In genomic region chr17:66339563-66339962, GRCh38 we compare ENCODE assay signal across 17 cellular contexts. TPM values are rescaled to one million over a fixed set of nuclear protein-coding genes. Genes with fewer than 3 reads are reported as not detected.
DNase-seq lines count a peak whose midpoint lies in the region; ATAC-seq, FAIRE-seq and TF ChIP-seq lines count a peak whose summit lies in the region.
"Had no signal": no experiment of that assay in that cellular context is flagged by ENCODE, and none has a peak within 500 bp of the region (broad histone marks: within the 10 kb centered on the region; RNA-seq: fewer than 3 reads in every experiment).

No MANE protein-coding gene starts in this region.

- in situ Hi-C loops in K562 (cut with MboI) = no loop called here

- no peak for TF ChIP-seq RAD21 in K562 (CRISPR knock-in tag; conservative IDR thresholded peaks at IDR 0.05 in 1 of 2, IDR thresholded peaks at IDR 0.05 in 1 of 2)

- BruUV-seq in K562 (replicated peaks; lab: Mats Ljungman, UMichigan) = no TSS peak

- H3K4me1 ChIP-seq in cardiac muscle cell (ENCODE audit: low read depth) (peaks cover 35% of the 10 kb centered on the region), heart right ventricle (peaks cover 4 to 35% (median 24%) of the 10 kb centered on the region in 9 donors), K562 (replicated peaks in 1 of 2; ENCODE audit: control insufficient read depth in 2 of 2, insufficient read depth in 2 of 2, low read length in 2 of 2) (peaks cover 9 to 39% of the 10 kb centered on the region in 2 experiments; a peak in 4 of 5 replicates), smooth muscle cell (ENCODE audit: low read depth) (no peaks in the 10 kb centered on the region)

- intact Hi-C loops in heart right ventricle (cut with DNase I) = no loop called here
- intact Hi-C loops in K562 (cut with micrococcal nuclease) = no loop called here

- H3F3A ChIP-seq in smooth muscle cell (ENCODE audit: low read depth) = no peaks in the 10 kb centered on the region

- DNase-seq in cardiac muscle cell (ENCODE audit: low read depth in 1 of 2, low spot score in 1 of 2) (no peak), heart right ventricle (no peak), NCI-H69 (lab: John Stamatoyannopoulos, UW) (peak; percentile 23), K562 (ENCODE audit: extremely low read depth in 1 of 4, low spot score in 3 of 4) (peak in 1 of 4 experiments; percentile 46), smooth muscle cell (lab: John Stamatoyannopoulos, UW; ENCODE audit: unreplicated experiment) (no peak), GM19240 (ENCODE audit: insufficient read length, low spot score) (no peak), NCI-H1092 treated with DMSO at 0.1 percent for 48 hours (lab: John Stamatoyannopoulos, UW) (no peak)
- DNase-seq: activated CD4-positive, alpha-beta T cell treated with anti-CD3 and anti-CD28 coated beads for 4 hours; amniotic stem cell; COR-L47; H7; NCI-H1930; SK-N-SH; stimulated activated CD4-positive, alpha-beta T cell treated with anti-CD3 and anti-CD28 coated beads, Interleukin-12 subunit alpha, Interleukin-12 subunit beta, amount 100 ng/mL, for 4 hours had no signal

- no peak overlapping the region for H2AFZ ChIP-seq in K562 (ENCODE audit: low read depth, low read length)
- peak overlapping the region; percentile 17 for H2AFZ ChIP-seq in smooth muscle cell (ENCODE audit: low read depth)

- no peaks in the 10 kb centered on the region for H3K9me1 ChIP-seq in K562 (ENCODE audit: control insufficient read depth, insufficient read depth, low read length)

- ATAC-seq in heart right ventricle (no peak), K562 (peak; percentile 68), GM21825 (IDR thresholded peaks at IDR 0.05; ENCODE audit: unreplicated experiment) (no peak)

- H3K36me3 ChIP-seq in cardiac muscle cell = no peaks in the 10 kb centered on the region
- no peaks in the 10 kb centered on the region for H3K36me3 ChIP-seq in heart right ventricle
- peaks cover 2% of the 10 kb centered on the region; the same call in 1 of the 3 replicates for H3K36me3 ChIP-seq in K562 (ENCODE audit: control insufficient read depth, insufficient read depth, low read length)
- no peaks in the 10 kb centered on the region for H3K36me3 ChIP-seq in smooth muscle cell (ENCODE audit: low read depth)

- no peak for TF ChIP-seq EP300 in K562 (IDR thresholded peaks at IDR 0.05; ENCODE audit: low read length)

- H3K9ac ChIP-seq in K562 (ENCODE audit: insufficient read depth in 1 of 2, low read depth in 2 of 2, low read length in 2 of 2) (no peak overlapping the region), smooth muscle cell (ENCODE audit: low read depth) (no peak overlapping the region)
- H3K9ac ChIP-seq: SK-N-SH had no signal

- no peaks in the 10 kb centered on the region for H3K9me3 ChIP-seq in cardiac muscle cell (ENCODE audit: low read depth)
- no peaks in the 10 kb centered on the region for H3K9me3 ChIP-seq in heart right ventricle
- H3K9me3 ChIP-seq in K562 (replicated peaks; ENCODE audit: control insufficient read depth, insufficient read depth, low read depth, low read length) = no peaks in the 10 kb centered on the region
- no peaks in the 10 kb centered on the region for H3K9me3 ChIP-seq in smooth muscle cell (replicated peaks; ENCODE audit: low read depth)
- H3K9me3 ChIP-seq: SK-N-SH had no signal

- CTCF ChIA-PET in K562 (lab: Yijun Ruan, JAX; ENCODE audit: low intra/inter-chr PET ratio) = no interaction called here

- POLR2A ChIA-PET in K562 (lab: Yijun Ruan, JAX) = interaction anchor here (1.1 to 1.8 kb wide), 3 partner anchors 9 to 15 kb away, joined by 3 to 6 read pairs (median 4); no protein-coding TSS in a partner anchor

- no peaks in the 10 kb centered on the region for H4K20me1 ChIP-seq in K562 (replicated peaks; ENCODE audit: control insufficient read depth, insufficient read depth, low read length)
- H4K20me1 ChIP-seq in smooth muscle cell (ENCODE audit: low read depth) = no peaks in the 10 kb centered on the region

- H3K4me3 ChIP-seq in cardiac muscle cell (no peak overlapping the region), heart right ventricle (peak overlapping the region in 1 of 10 donors; percentile 3), K562 (no peak overlapping the region), smooth muscle cell (no peak overlapping the region)

- TF ChIP-seq CTCF in cardiac muscle cell (IDR thresholded peaks at IDR 0.05; ENCODE audit: low read depth, low read length) (no peak), heart right ventricle (IDR thresholded peaks at IDR 0.05) (no peak), K562 (IDR thresholded peaks at IDR 0.05 in 2 of 3, conservative IDR thresholded peaks at IDR 0.05 in 1 of 3; ENCODE audit: insufficient read depth in 2 of 3, low read depth in 1 of 3, low read length in 3 of 3) (no peak), smooth muscle cell (IDR thresholded peaks at IDR 0.05; ENCODE audit: borderline replicate concordance, insufficient read depth, poor library complexity, severe bottlenecking) (no peak)

- peak; percentile 59 for FAIRE-seq in K562 (lab: Jason Lieb, UNC)
- FAIRE-seq: bronchial epithelial cell had no signal

- 40 to 67% methylated on average over 1 of the region's 1 CpG for WGBS in heart right ventricle, 2 donors
- 0% methylated on average over 1 of the region's 1 CpG for WGBS in K562 (ENCODE audit: insufficient coverage, low coverage, missing lambda C conversion rate)
- WGBS in smooth muscle cell (ENCODE audit: low lambda C conversion rate) = 34% methylated on average over 1 of the region's 1 CpG

- H3K79me2 ChIP-seq in K562 (ENCODE audit: control insufficient read depth, insufficient read depth, low read length) (peaks cover 66% of the 10 kb centered on the region), smooth muscle cell (ENCODE audit: low read depth) (no peaks in the 10 kb centered on the region)

- H3K4me2 ChIP-seq in K562 (ENCODE audit: insufficient read depth, low read length) (no peak overlapping the region), smooth muscle cell (peak overlapping the region; percentile 0)
- H3K4me2 ChIP-seq: SK-N-SH had no signal

- no peak for TF ChIP-seq POLR2A in K562 (conservative IDR thresholded peaks at IDR 0.05)

- H3K27ac ChIP-seq in cardiac muscle cell (peak overlapping the region; percentile 64), heart right ventricle (peak overlapping the region in 3 of 10 donors; percentile 26 to 40 (median 28)), K562 (ENCODE audit: extremely low read depth, low read depth, low read length) (no peak overlapping the region), smooth muscle cell (ENCODE audit: low read depth) (no peak overlapping the region)
- H3K27ac ChIP-seq: RWPE1 had no signal

- H3K27me3 ChIP-seq in cardiac muscle cell (no peaks in the 10 kb centered on the region), heart right ventricle (no peaks in the 10 kb centered on the region), K562 (ENCODE audit: control insufficient read depth in 2 of 2, insufficient read depth in 2 of 2, low read length in 2 of 2) (no peaks in the 10 kb centered on the region), smooth muscle cell (ENCODE audit: low read depth) (no peaks in the 10 kb centered on the region)

TF ChIP-seq in K562, 482 proteins besides CTCF, POLR2A, EP300 and RAD21 (continues in another document):
- TF ChIP-seq ARID1B (IDR thresholded peaks at IDR 0.05) (0 out of 2 replicates have a peak, but pooled peaks have one; percentile 9), DEAF1 (CRISPR knock-in tag; IDR thresholded peaks at IDR 0.05) (no peak), DMBX1 (CRISPR knock-in tag; IDR thresholded peaks at IDR 0.05; ENCODE audit: borderline replicate concordance) (no peak), ZNF41 (CRISPR knock-in tag; conservative IDR thresholded peaks at IDR 0.05) (no peak), DACH1 (IDR thresholded peaks at IDR 0.05; ENCODE audit: partially characterized antibody) (peak; percentile 35)

RNA-seq across cellular contexts. Expression of gene PRKCA, which starts 37.1 kb away (rescaled TPM):
- total RNA-seq in cardiac muscle cell (10.3 and 11.4 TPM in 2 replicates), heart right ventricle (10 to 100 TPM in 7 of 10 donors, 1 to 10 TPM in 3; 4.5 to 27.6 (median 13.7) TPM), K562 (2014; rRNA removed) (9.5 and 11.3 TPM in 2 replicates), K562 (2014; rRNA removed; fragmentation: Illumina TruSeq; extraction: Trizol) (17.8 and 20.1 TPM in 2 replicates), K562 (2015; rRNA removed; fragmentation: Illumina TruSeq; extraction: Trizol) (17.8 and 20.9 TPM in 2 replicates), K562 (2021) (30.4 and 33.0 TPM in 2 replicates), smooth muscle cell (4.3 and 7.1 TPM in 2 replicates)
- polyA plus RNA-seq in cardiac muscle cell (2.4 and 3.1 TPM in 2 replicates), heart right ventricle (1 to 10 TPM; 1.6 to 2.5 TPM), K562 (2011; rRNA removed) (24.1 and 25.9 TPM in 2 replicates), K562 (2014; fragmentation: Illumina TruSeq; extraction: Trizol) (18.1 and 19.5 TPM in 2 replicates), K562 (2014; fragmentation: Nextera tagmentation; extraction: Ambion mirVana) (1 to 10 TPM; 3.2 to 5.3 TPM), K562 (2014; rRNA removed) (11.6 and 12.5 TPM in 2 replicates), smooth muscle cell (0.78 and 2.9 TPM in 2 replicates)
- 104 and 117 TPM in 2 replicates for total RNA-seq in K562 (2011; cell fraction: chromatin; rRNA removed; ENCODE audit: low replicate concordance)
- total RNA-seq in K562 (2011; cell fraction: nucleolus; rRNA removed) = 43.2 and 50.5 TPM in 2 replicates
- total RNA-seq in K562 (2011; cell fraction: nucleoplasm; rRNA removed) = 62.3 and 84.4 TPM in 2 replicates
- polyA plus RNA-seq in K562 (2011; cell fraction: cytosol; rRNA removed) = 12.7 and 19.8 TPM in 2 replicates
- polyA plus RNA-seq in K562 (2011; cell fraction: nucleus; rRNA removed) = 19.9 and 25.4 TPM in 2 replicates
- polyA plus RNA-seq in K562 (2012) = 15.4 and 18.6 TPM in 2 replicates
- polyA minus RNA-seq in K562 (2011; rRNA and poly(A)+ RNA removed) = 41.9 and 45.2 TPM in 2 replicates
- polyA minus RNA-seq in K562 (2011; cell fraction: cytosol; rRNA and poly(A)+ RNA removed) = 20.5 and 22.4 TPM in 2 replicates
- 33.0 and 46.7 TPM in 2 replicates for polyA minus RNA-seq in K562 (2011; cell fraction: nucleus; rRNA and poly(A)+ RNA removed)
